ENCODE assay signal across 1 cellular context in genomic region chr1:88683848-88684481, GRCh38.
TF ChIP-seq lines count a peak whose summit lies in the region.

Gene PKN2 (plus strand): TSS chr1:88684273. CDS start chr1:88684581, 308 bp downstream.

TF ChIP-seq in HepG2, 621 proteins besides CTCF, POLR2A, EP300 and RAD21 (continued from another document and continues in another):
- TF ChIP-seq ZNF142 (CRISPR knock-in tag; IDR thresholded peaks at IDR 0.05): no peak
- 0 out of 2 replicates have a peak, but pooled peaks have one; percentile 68 for TF ChIP-seq ZSCAN5A (CRISPR knock-in tag; IDR thresholded peaks at IDR 0.05; ENCODE audit: borderline replicate concordance)
- TF ChIP-seq ZBTB49 (CRISPR knock-in tag; IDR thresholded peaks at IDR 0.05; ENCODE audit: borderline replicate concordance): no peak
- peak; percentile 94 for TF ChIP-seq CBX1 (IDR thresholded peaks at IDR 0.05; ENCODE audit: low read depth)
- no peak for TF ChIP-seq ZBTB37 (CRISPR knock-in tag; IDR thresholded peaks at IDR 0.05)
- peak; percentile 62 for TF ChIP-seq ARID5B (CRISPR knock-in tag; IDR thresholded peaks at IDR 0.05)
- no peak for TF ChIP-seq SMYD3 (CRISPR knock-in tag; IDR thresholded peaks at IDR 0.05)
- 0 out of 2 replicates have a peak, but pooled peaks have one; percentile 22 for TF ChIP-seq ZBTB34 (CRISPR knock-in tag; IDR thresholded peaks at IDR 0.05)
- no peak; the same call in 1 of the 2 replicates for TF ChIP-seq PITX1 (CRISPR knock-in tag; IDR thresholded peaks at IDR 0.05)
- TF ChIP-seq ZNF362 (CRISPR knock-in tag; IDR thresholded peaks at IDR 0.05; ENCODE audit: borderline replicate concordance): peak; percentile 70
- TF ChIP-seq ZNF720 (CRISPR knock-in tag; IDR thresholded peaks at IDR 0.05): no peak
- TF ChIP-seq IRX3 (CRISPR knock-in tag; IDR thresholded peaks at IDR 0.05; ENCODE audit: borderline replicate concordance, low read depth): no peak
- peak; percentile 83 for TF ChIP-seq ZNF350 (CRISPR knock-in tag; IDR thresholded peaks at IDR 0.05; ENCODE audit: borderline replicate concordance, low read depth)
- no peak for TF ChIP-seq ZNF407 (CRISPR knock-in tag; IDR thresholded peaks at IDR 0.05; ENCODE audit: not compliant biosample characterization)
- TF ChIP-seq ZFP37 (CRISPR knock-in tag; IDR thresholded peaks at IDR 0.05; ENCODE audit: borderline replicate concordance): no peak
- TF ChIP-seq PRMT3 (CRISPR knock-in tag; IDR thresholded peaks at IDR 0.05; ENCODE audit: borderline replicate concordance, low read depth): no peak
- no peak for TF ChIP-seq ZNF33A (CRISPR knock-in tag; IDR thresholded peaks at IDR 0.05; ENCODE audit: borderline replicate concordance)
- no peak for TF ChIP-seq ATF7 (IDR thresholded peaks at IDR 0.05)
- no peak for TF ChIP-seq ATF7 (CRISPR knock-in tag; IDR thresholded peaks at IDR 0.05)
- TF ChIP-seq NFIB (CRISPR knock-in tag; IDR thresholded peaks at IDR 0.05; ENCODE audit: borderline replicate concordance): no peak
- TF ChIP-seq GABPB1 (CRISPR knock-in tag; IDR thresholded peaks at IDR 0.05): peak; percentile 90
- no peak for TF ChIP-seq NBN (conservative IDR thresholded peaks at IDR 0.05)
- peak; percentile 27; the same call in 1 of the 2 replicates for TF ChIP-seq ZNF776 (CRISPR knock-in tag; IDR thresholded peaks at IDR 0.05)
- TF ChIP-seq ZNF652 (CRISPR knock-in tag; IDR thresholded peaks at IDR 0.05; ENCODE audit: borderline replicate concordance, low read depth): no peak; the same call in 1 of the 2 replicates
